ENCODE assay signal across 19 cellular contexts in genomic region chr5:98700730-98701129, GRCh38.
DNase-seq lines count a peak whose midpoint lies in the region; ATAC-seq and TF ChIP-seq lines count a peak whose summit lies in the region.
"Had no signal": no experiment of that assay in that cellular context is flagged by ENCODE, and none has a peak within 500 bp of the region (broad histone marks: within the 10 kb centered on the region; RNA-seq: fewer than 3 reads in every experiment).

No MANE protein-coding gene starts in this region.

- DNase-seq in NB4 (ENCODE audit: low read depth) = peak; percentile 16
- peak; percentile 51 for DNase-seq in epithelial cell of esophagus (ENCODE audit: low read depth)
- peak; percentile 4 for DNase-seq in kidney tubule cell (ENCODE audit: low spot score)
- DNase-seq in NCI-H748 treated with DMSO at 0.1 percent for 48 hours (lab: John Stamatoyannopoulos, UW) = no peak
- no peak for DNase-seq in NCI-H146 (lab: John Stamatoyannopoulos, UW)
- no peak for DNase-seq in midbrain (lab: John Stamatoyannopoulos, UW)
- no peak for DNase-seq in left ventricle myocardium superior
- DNase-seq: 8988T; Caco-2; CD4-positive, alpha-beta T cell; GDM1; H9; NCI-H187 treated with DMSO at 0.1 percent for 48 hours; NCI-H226; NCI-H524; PC-3; RPMI8226; SHP77 treated with DMSO at 0.1 percent for 48 hours had no signal

- no peak overlapping the region for H3K9ac ChIP-seq in BLaER1

- no peaks in the 10 kb centered on the region for H4K20me1 ChIP-seq in BLaER1

- peak overlapping the region; percentile 23 for H3K4me2 ChIP-seq in BLaER1

- H3K9me3 ChIP-seq in BLaER1 = peaks cover 25% of the 10 kb centered on the region

- ATAC-seq in left ventricle myocardium superior = no peak
- ATAC-seq: PC-3 had no signal

- no peaks in the 10 kb centered on the region for H3K36me3 ChIP-seq in BLaER1

- no peaks in the 10 kb centered on the region for H3K27me3 ChIP-seq in BLaER1

- H3K4me3 ChIP-seq in BLaER1 = no peak overlapping the region
- H3K4me3 ChIP-seq in NB4 (ENCODE audit: low read depth, low read length) = no peak overlapping the region
- H3K4me3 ChIP-seq in epithelial cell of esophagus (ENCODE audit: low read length) = no peak overlapping the region

- TF ChIP-seq POLR2A in NB4 (IDR thresholded peaks at IDR 0.05; ENCODE audit: extremely low read depth, insufficient read length) = no peak

- TF ChIP-seq CTCF in NB4 (IDR thresholded peaks at IDR 0.05; ENCODE audit: low read depth, low read length) = no peak
- no peak for TF ChIP-seq CTCF in epithelial cell of esophagus (IDR thresholded peaks at IDR 0.05; ENCODE audit: insufficient read depth, low read depth, low read length, missing control alignments)

- H3K4me1 ChIP-seq in BLaER1 = peaks cover 11% of the 10 kb centered on the region
- H3K4me1 ChIP-seq: Caco-2 had no signal

- no peak overlapping the region for H3K27ac ChIP-seq in BLaER1

- intact Hi-C loops in left ventricle myocardium superior (cut with micrococcal nuclease) = no loop called here

Comparison
In these comparisons a context has a peak if more than half of its experiments do, and no peak if none do; other contexts are left out.
1. DNase-seq: peak in NB4 (single experiment), epithelial cell of esophagus (single experiment) and kidney tubule cell (single experiment); none in NCI-H748 treated with DMSO at 0.1 percent for 48 hours (single experiment), NCI-H146 (single experiment), midbrain (single experiment) and left ventricle myocardium superior (single experiment).